Comparison of ENCODE assay signal across 34 cellular contexts in the genomic region with DNA sequence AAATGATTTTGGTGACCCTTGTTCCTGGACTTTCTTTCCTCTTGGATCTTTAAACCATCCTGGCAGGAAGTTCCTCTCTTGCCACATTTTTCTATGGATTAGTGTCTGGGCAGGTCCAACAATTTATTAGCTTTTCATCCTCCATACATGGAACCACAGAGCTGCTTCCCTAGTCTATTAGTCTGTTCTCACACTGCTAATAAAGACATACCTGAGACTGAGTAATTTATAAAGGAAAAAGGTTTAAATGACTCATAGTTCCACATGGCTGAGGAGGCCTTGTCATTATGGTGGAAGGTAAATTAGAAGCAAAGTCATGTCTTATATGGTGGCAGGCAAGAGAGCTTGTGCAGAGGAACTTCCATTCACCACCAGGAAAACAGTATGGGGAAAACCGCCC.
"Had no signal": no experiment of that assay in that cellular context is flagged by ENCODE, and none has a peak within 500 bp of the region (broad histone marks: within the 10 kb centered on the region; RNA-seq: fewer than 3 reads in every experiment).

No MANE protein-coding gene starts in this region.

- H3K36me3 Mint-ChIP-seq: activated CD8-positive, alpha-beta memory T cell treated with anti-CD3 and anti-CD28 coated beads, Interleukin-2, amount 10 ng/mL, durations not matched to agents 7 days and 5 days; activated naive CD4-positive, alpha-beta T cell treated with anti-CD3 and anti-CD28 coated beads, Interleukin-2, amount 10 ng/mL, durations not matched to agents 7 days and 5 days; activated naive CD8-positive, alpha-beta T cell; brain had no signal

- ATAC-seq: activated CD8-positive, alpha-beta memory T cell treated with anti-CD3 and anti-CD28 coated beads, Interleukin-2, amount 10 ng/mL, durations not matched to agents 7 days and 5 days; Right ventricle myocardium inferior; SK-N-SH treated with all-trans-retinoic acid at 6 μM for 48 hours had no signal

- H3K9me3 Mint-ChIP-seq: activated B cell treated with CpG ODN at 0.5 μM for 24 hours; activated CD4-positive, alpha-beta memory T cell treated with anti-CD3 and anti-CD28 coated beads, Interleukin-2, amount 10 ng/mL, durations not matched to agents 7 days and 5 days; activated naive CD4-positive, alpha-beta T cell treated with anti-CD3 and anti-CD28 coated beads, Interleukin-2, amount 10 ng/mL, durations not matched to agents 7 days and 5 days; activated naive CD8-positive, alpha-beta T cell treated with anti-CD3 and anti-CD28 coated beads, Interleukin-2, amount 50 U/mL, for 24 hours had no signal

- H3K4me3 Mint-ChIP-seq: activated B cell treated with CpG ODN at 0.5 μM for 24 hours; activated CD4-positive, alpha-beta memory T cell treated with anti-CD3 and anti-CD28 coated beads, Interleukin-2, amount 10 ng/mL, durations not matched to agents 7 days and 5 days; activated CD8-positive, alpha-beta memory T cell treated with anti-CD3 and anti-CD28 coated beads, Interleukin-2, amount 10 ng/mL, durations not matched to agents 7 days and 5 days; activated naive CD4-positive, alpha-beta T cell treated with anti-CD3 and anti-CD28 coated beads, Interleukin-2, amount 10 ng/mL, durations not matched to agents 7 days and 5 days; activated naive CD8-positive, alpha-beta T cell; activated naive CD8-positive, alpha-beta T cell treated with anti-CD3 and anti-CD28 coated beads, Interleukin-2, amount 50 U/mL, for 24 hours; brain had no signal

- H3K27me3 ChIP-seq: MG63, Peyer's patch had no signal

- H3K4me1 Mint-ChIP-seq: activated CD4-positive, alpha-beta memory T cell treated with anti-CD3 and anti-CD28 coated beads, Interleukin-2, amount 10 ng/mL, durations not matched to agents 7 days and 5 days; activated CD8-positive, alpha-beta memory T cell treated with anti-CD3 and anti-CD28 coated beads, Interleukin-2, amount 10 ng/mL, durations not matched to agents 7 days and 5 days; activated naive CD4-positive, alpha-beta T cell treated with anti-CD3 and anti-CD28 coated beads, Interleukin-2, amount 10 ng/mL, durations not matched to agents 7 days and 5 days; activated naive CD8-positive, alpha-beta T cell treated with anti-CD3 and anti-CD28 coated beads, Interleukin-2, amount 50 U/mL, for 24 hours had no signal

- H3K4me3 ChIP-seq: MG63, Peyer's patch had no signal

- H3K27ac Mint-ChIP-seq: activated B cell treated with CpG ODN at 0.5 μM for 24 hours; activated CD4-positive, alpha-beta memory T cell treated with anti-CD3 and anti-CD28 coated beads, Interleukin-2, amount 10 ng/mL, durations not matched to agents 7 days and 5 days; activated CD8-positive, alpha-beta memory T cell treated with anti-CD3 and anti-CD28 coated beads, Interleukin-2, amount 10 ng/mL, durations not matched to agents 7 days and 5 days; activated naive CD4-positive, alpha-beta T cell treated with anti-CD3 and anti-CD28 coated beads, Interleukin-2, amount 10 ng/mL, durations not matched to agents 7 days and 5 days; activated naive CD8-positive, alpha-beta T cell; activated naive CD8-positive, alpha-beta T cell treated with anti-CD3 and anti-CD28 coated beads, Interleukin-2, amount 50 U/mL, for 24 hours; brain had no signal

- H3K27me3 Mint-ChIP-seq: activated naive CD8-positive, alpha-beta T cell treated with anti-CD3 and anti-CD28 coated beads, Interleukin-2, amount 50 U/mL, for 24 hours had no signal

- H3K36me3 ChIP-seq: MG63, Peyer's patch had no signal

- H3K27ac ChIP-seq: Peyer's patch, VCaP had no signal

- H3K4me1 ChIP-seq: Peyer's patch had no signal

- DNase-seq: activated B cell treated with CpG ODN at 0.5 μM for 24 hours; activated CD4-positive, alpha-beta memory T cell treated with anti-CD3 and anti-CD28 coated beads, Interleukin-2, amount 10 ng/mL, durations not matched to agents 7 days and 5 days; activated CD4-positive, alpha-beta T cell treated with anti-CD3 and anti-CD28 coated beads for 4 hours; activated CD4-positive, CD25-positive, alpha-beta regulatory T cell treated with anti-CD3 and anti-CD28 coated beads, Interleukin-2, amount 50 U/mL, for 72 hours; activated CD8-positive, alpha-beta memory T cell treated with anti-CD3 and anti-CD28 coated beads for 24 hours; activated CD8-positive, alpha-beta memory T cell treated with anti-CD3 and anti-CD28 coated beads, Interleukin-2, amount 10 ng/mL, durations not matched to agents 7 days and 5 days; activated CD8-positive, alpha-beta memory T cell treated with anti-CD3 and anti-CD28 coated beads, Interleukin-2, amount 50 U/mL, for 48 hours; activated effector memory CD4-positive, alpha-beta T cell treated with Interleukin-2 at 50 U/mL for 16 hours; activated naive CD4-positive, alpha-beta T cell treated with anti-CD3 and anti-CD28 coated beads, Interleukin-2, amount 10 ng/mL, durations not matched to agents 7 days and 5 days; activated naive CD8-positive, alpha-beta T cell treated with anti-CD3 and anti-CD28 coated beads, Interleukin-2, amount 50 U/mL, for 24 hours; activated T-cell treated with anti-CD3 and anti-CD28 coated beads, Interleukin-2, amount 50 U/mL, for 48 hours; anterior cingulate cortex; central memory CD4-positive, alpha-beta T cell; Karpas-422; MG63; NCI-H1048; NCI-H1105 treated with DMSO at 0.1 percent for 48 hours; NCI-H1436; NCI-H1694; NCI-H1930; NCI-H2081 treated with DMSO at 0.1 percent for 48 hours; NCI-H345; NCI-H524 treated with DMSO at 0.1 percent for 48 hours; Peyer's patch; RPMI8226; SIG-M5; T-helper 1 cell; T-helper 2 cell; T-helper 9 cell had no signal

- H3K9me3 ChIP-seq: MG63, Peyer's patch had no signal
